Comparison of ENCODE assay signal across 1 cellular context in genomic region chr22:46053563-46054090, GRCh38.
TF ChIP-seq lines count a peak whose summit lies in the region.

No MANE protein-coding gene starts in this region.

TF ChIP-seq in WTC11, 78 proteins besides CTCF, POLR2A, EP300 and RAD21 (continued from another document):
- TF ChIP-seq E2F4 (CRISPR knock-in tag; IDR thresholded peaks at IDR 0.05; ENCODE audit: borderline replicate concordance, low read depth), result no peak
- no peak for TF ChIP-seq CDX4 (CRISPR knock-in tag; IDR thresholded peaks at IDR 0.05; ENCODE audit: borderline replicate concordance)
- no peak for TF ChIP-seq ATF3 (CRISPR knock-in tag; conservative IDR thresholded peaks at IDR 0.05)
- no peak for TF ChIP-seq E2F1 (CRISPR knock-in tag; IDR thresholded peaks at IDR 0.05)
- no peak for TF ChIP-seq JAZF1 (CRISPR knock-in tag; IDR thresholded peaks at IDR 0.05)
- TF ChIP-seq ZNF425 (CRISPR knock-in tag; conservative IDR thresholded peaks at IDR 0.05), result no peak
- no peak for TF ChIP-seq CBFB (CRISPR knock-in tag; IDR thresholded peaks at IDR 0.05; ENCODE audit: low read depth)
- TF ChIP-seq ZNF671 (CRISPR knock-in tag; IDR thresholded peaks at IDR 0.05), result no peak
- no peak for TF ChIP-seq ZNF121 (CRISPR knock-in tag; IDR thresholded peaks at IDR 0.05)
- no peak for TF ChIP-seq GRHL2 (CRISPR knock-in tag; IDR thresholded peaks at IDR 0.05; ENCODE audit: insufficient replicate concordance, severe bottlenecking)
- TF ChIP-seq ZNF232 (CRISPR knock-in tag; IDR thresholded peaks at IDR 0.05), result no peak
